14 cellular contexts compared by ENCODE assay signal in genomic region chr19:40503300-40503699, GRCh38. TPM values are rescaled to one million over a fixed set of nuclear protein-coding genes. Genes with fewer than 3 reads are reported as not detected.
DNase-seq lines count a peak whose midpoint lies in the region; ATAC-seq and TF ChIP-seq lines count a peak whose summit lies in the region.
"Had no signal": no experiment of that assay in that cellular context is flagged by ENCODE, and none has a peak within 500 bp of the region (broad histone marks: within the 10 kb centered on the region; RNA-seq: fewer than 3 reads in every experiment).

No MANE protein-coding gene starts in this region.

- DNase-seq in GM10248 (ENCODE audit: extremely low spot score), result peak; percentile 8
- peak; percentile 77 for DNase-seq in NCI-H1436 (lab: John Stamatoyannopoulos, UW)
- peak; percentile 29 for DNase-seq in WTC11 (ENCODE audit: low spot score)
- DNase-seq in neural crest cell (ENCODE audit: low read depth, low spot score), result peak; percentile 56
- no peak for DNase-seq in immature natural killer cell
- no peak for DNase-seq in effector CD4-positive, alpha-beta T cell
- no peak for DNase-seq in psoas muscle
- DNase-seq: activated CD8-positive, alpha-beta T cell treated with anti-CD3 and anti-CD28 coated beads for 36 hours; activated naive CD8-positive, alpha-beta T cell treated with anti-CD3 and anti-CD28 coated beads for 36 hours; activated T-cell treated with anti-CD3 and anti-CD28 coated beads, Interleukin-2, amount 50 U/mL, for 72 hours; kidney; stimulated activated CD4-positive, alpha-beta T cell treated with anti-CD3 and anti-CD28 coated beads, Interleukin-2, amount 100 ng/mL, for 24 hours had no signal

- ATAC-seq in WTC11 (peak; percentile 63), psoas muscle (no peak), HG02798 (IDR thresholded peaks at IDR 0.05; ENCODE audit: poor library complexity, unreplicated experiment) (no peak)
- ATAC-seq: activated CD8-positive, alpha-beta T cell treated with anti-CD3 and anti-CD28 coated beads for 36 hours; activated T-cell treated with anti-CD3 and anti-CD28 coated beads, Interleukin-2, amount 50 U/mL, for 72 hours; sciatic nerve had no signal

- no peaks in the 10 kb centered on the region for H3K36me3 ChIP-seq in psoas muscle (ENCODE audit: insufficient read depth in 1 of 2, low read depth in 1 of 2)

- no peaks in the 10 kb centered on the region for H3K4me1 ChIP-seq in psoas muscle

- H3K4me3 Mint-ChIP-seq in WTC11 (no peak overlapping the region), neural crest cell (peak overlapping the region; percentile 68), immature natural killer cell (no peak overlapping the region)
- H3K4me3 Mint-ChIP-seq: activated CD8-positive, alpha-beta T cell treated with anti-CD3 and anti-CD28 coated beads for 36 hours; activated naive CD8-positive, alpha-beta T cell treated with anti-CD3 and anti-CD28 coated beads for 36 hours; activated T-cell treated with anti-CD3 and anti-CD28 coated beads, Interleukin-2, amount 50 U/mL, for 72 hours had no signal

- no peaks in the 10 kb centered on the region for H3K36me3 Mint-ChIP-seq in WTC11
- H3K36me3 Mint-ChIP-seq in neural crest cell (ENCODE audit: low read depth), result no peaks in the 10 kb centered on the region
- peaks cover 0 to 4% (median 0%) of the 10 kb centered on the region in 3 donors for H3K36me3 Mint-ChIP-seq in immature natural killer cell
- H3K36me3 Mint-ChIP-seq: activated naive CD8-positive, alpha-beta T cell treated with anti-CD3 and anti-CD28 coated beads for 36 hours had no signal

- peaks cover 0 to under 1% (median 0%) of the 10 kb centered on the region in 3 donors for H3K27me3 ChIP-seq in psoas muscle (ENCODE audit: insufficient read depth in 3 of 3, low read length in 2 of 3)

- TF ChIP-seq CTCF in GM10248 (IDR thresholded peaks at IDR 0.05; ENCODE audit: control extremely low read depth, extremely low read depth, low read depth, missing control alignments) (no peak), WTC11 (IDR thresholded peaks at IDR 0.05) (no peak), neural crest cell (conservative IDR thresholded peaks at IDR 0.05) (no peak), psoas muscle (IDR thresholded peaks at IDR 0.05) (no peak)

- H3K9me3 Mint-ChIP-seq in WTC11 (no peaks in the 10 kb centered on the region), neural crest cell (peaks cover 3% of the 10 kb centered on the region), immature natural killer cell (peaks cover 0 to 3% (median 0%) of the 10 kb centered on the region in 6 donors)
- H3K9me3 Mint-ChIP-seq: activated CD8-positive, alpha-beta T cell treated with anti-CD3 and anti-CD28 coated beads for 36 hours; activated naive CD8-positive, alpha-beta T cell treated with anti-CD3 and anti-CD28 coated beads for 36 hours; activated T-cell treated with anti-CD3 and anti-CD28 coated beads, Interleukin-2, amount 50 U/mL, for 72 hours had no signal

- CTCF ChIA-PET in GM10248 (lab: Yijun Ruan, JAX), result interaction anchor here (0.9 kb wide), 1 partner anchor 10 kb away, joined by 3 read pairs; no protein-coding TSS in a partner anchor
- CTCF ChIA-PET in WTC11 (lab: Charles Lee), result interaction anchor here (1.0 to 2.4 kb wide), 13 partner anchors 9 to 155 kb away, joined by 3 to 20 read pairs (median 5); partner anchors contain the start of genes C19orf47 and PLD3

- no peaks in the 10 kb centered on the region for H3K4me1 Mint-ChIP-seq in WTC11
- H3K4me1 Mint-ChIP-seq in neural crest cell, result peaks cover 19% of the 10 kb centered on the region
- H3K4me1 Mint-ChIP-seq in immature natural killer cell, result no peaks in the 10 kb centered on the region
- H3K4me1 Mint-ChIP-seq: activated naive CD8-positive, alpha-beta T cell treated with anti-CD3 and anti-CD28 coated beads for 36 hours had no signal

- H3K27ac Mint-ChIP-seq in WTC11 (no peak overlapping the region), neural crest cell (ENCODE audit: unreplicated experiment) (no peak overlapping the region), immature natural killer cell (no peak overlapping the region)
- H3K27ac Mint-ChIP-seq: activated CD8-positive, alpha-beta T cell treated with anti-CD3 and anti-CD28 coated beads for 36 hours; activated naive CD8-positive, alpha-beta T cell treated with anti-CD3 and anti-CD28 coated beads for 36 hours; activated T-cell treated with anti-CD3 and anti-CD28 coated beads, Interleukin-2, amount 50 U/mL, for 72 hours had no signal

- 33 to 57% (median 56%) methylated on average over 1 of the region's 1 CpG for WGBS in psoas muscle, 3 donors

- intact Hi-C loops in psoas muscle (cut with DNase I), result no loop called here

- no peak overlapping the region for H3K4me3 ChIP-seq in psoas muscle

- H3K9me3 ChIP-seq in psoas muscle, result no peaks in the 10 kb centered on the region

- POLR2A ChIA-PET in GM10248 (lab: Yijun Ruan, JAX) (no interaction called here), WTC11 (lab: Charles Lee) (no interaction called here)

- H3K27me3 Mint-ChIP-seq in WTC11 (ENCODE audit: low read depth), result peaks cover 64% of the 10 kb centered on the region
- peaks cover 49% of the 10 kb centered on the region for H3K27me3 Mint-ChIP-seq in neural crest cell (ENCODE audit: low read depth)
- peaks cover 6 to 23% (median 6%) of the 10 kb centered on the region in 3 donors for H3K27me3 Mint-ChIP-seq in immature natural killer cell (ENCODE audit: low read depth in 3 of 3)

- no peak overlapping the region for H3K27ac ChIP-seq in psoas muscle

TF ChIP-seq in WTC11, 78 proteins besides CTCF, POLR2A, EP300 and RAD21 (continues in another document):
- TF ChIP-seq JAZF1 (CRISPR knock-in tag; IDR thresholded peaks at IDR 0.05), result no peak
- no peak for TF ChIP-seq TP53 (CRISPR knock-in tag; IDR thresholded peaks at IDR 0.05)
- no peak for TF ChIP-seq ZNF281 (CRISPR knock-in tag; IDR thresholded peaks at IDR 0.05)
- no peak for TF ChIP-seq SMAD4 (CRISPR knock-in tag; IDR thresholded peaks at IDR 0.05)
- TF ChIP-seq TEAD1 (CRISPR knock-in tag; IDR thresholded peaks at IDR 0.05), result no peak
- no peak for TF ChIP-seq STAT6 (CRISPR knock-in tag; conservative IDR thresholded peaks at IDR 0.05; ENCODE audit: low read depth)

RNA-seq across cellular contexts. Expression of gene SPTBN4, which starts 36.5 kb away (rescaled TPM):
- total RNA-seq in WTC11 (2021) (2.8 to 5.7 TPM (median 3.9 TPM) in 3 replicates), neural crest cell (0.40 and 1.1 TPM in 2 replicates), psoas muscle (1 to 10 TPM; 1.8 to 4.7 (median 2.8) TPM)
- polyA plus RNA-seq in immature natural killer cell (under 1 TPM in 1 of 3 donors, not detected in 2; 0.26 TPM), psoas muscle (1 to 10 TPM in 2 of 3 donors, under 1 TPM in 1; 0.66 to 2.9 (median 2.8) TPM)

RNA-seq across cellular contexts. Expression of gene BLVRB, which starts 37.8 kb away (rescaled TPM):
- total RNA-seq in WTC11 (2021) (35.1 to 38.5 TPM (median 37.1 TPM) in 3 replicates), neural crest cell (3.1 and 3.2 TPM in 2 replicates), psoas muscle (100 to 1,000 TPM in 2 of 4 donors, 10 to 100 TPM in 2; 74.1 to 189 (median 114) TPM)
- polyA plus RNA-seq in immature natural killer cell (10 to 100 TPM; 30.8 to 52.5 (median 45.9) TPM), psoas muscle (100 to 1,000 TPM; 167 to 204 (median 172) TPM)

RNA-seq across cellular contexts. Expression of gene SERTAD3, which starts 59.2 kb away (rescaled TPM):
- 31.9 to 34.6 TPM (median 33.6 TPM) in 3 replicates for total RNA-seq in WTC11 (2021)
- total RNA-seq in neural crest cell, result 22.3 and 25.8 TPM in 2 replicates
- 10 to 100 TPM; 25.9 to 82.2 (median 62.0) TPM for polyA plus RNA-seq in immature natural killer cell
- total RNA-seq in psoas muscle, result 10 to 100 TPM; 16.0 to 29.0 (median 26.0) TPM
- polyA plus RNA-seq in psoas muscle, result 10 to 100 TPM; 12.7 to 30.0 (median 13.8) TPM

Comparison
In these comparisons a context has a peak if more than half of its experiments do, and no peak if none do; other contexts are left out.
1. DNase-seq: peak in GM10248 (single experiment), NCI-H1436 (single experiment), WTC11 (single experiment) and neural crest cell (single experiment); none in immature natural killer cell (0 of 3), effector CD4-positive, alpha-beta T cell (single experiment) and psoas muscle (0 of 2).